13 cellular contexts compared by ENCODE assay signal in genomic region chr4:68552818-68553811, GRCh38. TPM values are rescaled to one million over a fixed set of nuclear protein-coding genes. Genes with fewer than 3 reads are reported as not detected.
DNase-seq lines count a peak whose midpoint lies in the region; ATAC-seq, FAIRE-seq and TF ChIP-seq lines count a peak whose summit lies in the region.
"Not testable (repeated sequence)": the region's sequence is repeated elsewhere in the genome, so short reads cannot be mapped to it uniquely, and the experiment has no call there.
"Had no signal": no experiment of that assay in that cellular context is flagged by ENCODE, and none has a peak within 500 bp of the region (broad histone marks: within the 10 kb centered on the region; RNA-seq: fewer than 3 reads in every experiment).

No MANE protein-coding gene starts in this region.

- in situ Hi-C loops in HepG2 (cut with HindIII; ENCODE audit: extremely low pct_ligation_motif_present, low pct_unique_long_range_greater_than_20kb): not testable (repeated sequence)

- peak overlapping the region; percentile 45 for H3K4me2 ChIP-seq in HepG2 (ENCODE audit: low read depth, low read length)

- intact Hi-C loops in HepG2 (cut with micrococcal nuclease; ENCODE audit: unreplicated experiment): not testable (repeated sequence)

- FAIRE-seq in HepG2 (lab: Jason Lieb, UNC): not testable (repeated sequence)

- not testable (repeated sequence) for TF ChIP-seq POLR2A in HepG2 (IDR thresholded peaks at IDR 0.05; ENCODE audit: insufficient read depth in 1 of 2, low read depth in 2 of 2, low read length in 2 of 2)

- POLR2A ChIA-PET in HepG2 (lab: Yijun Ruan, JAX): interaction anchor here (1.1 to 1.6 kb wide), 2 partner anchors 10 to 180 kb away, joined by 3 to 6 read pairs; no protein-coding TSS in a partner anchor

- TF ChIP-seq CTCF in HepG2 (CRISPR knock-in tag; IDR thresholded peaks at IDR 0.05): peak; percentile 51

- CTCF ChIA-PET in HepG2 (lab: Yijun Ruan, JAX; ENCODE audit: low intra/inter-chr PET ratio, low total read pairs): not testable (repeated sequence)

- DNase-seq in HepG2 (ENCODE audit: low spot score): peak; percentile 81

- peak in 1 of 2 experiments; percentile 46; a peak in 1 of 4 replicates for TF ChIP-seq EP300 in HepG2 (IDR thresholded peaks at IDR 0.05; ENCODE audit: low read depth in 2 of 2, low read length in 2 of 2)
- not testable (repeated sequence) for TF ChIP-seq EP300 in HepG2 (CRISPR knock-in tag; IDR thresholded peaks at IDR 0.05; ENCODE audit: borderline replicate concordance)

- not testable (repeated sequence) for H4K20me1 ChIP-seq in HepG2 (ENCODE audit: insufficient read depth, low read length)

- not testable (repeated sequence) for BruUV-seq in HepG2 (replicated peaks; lab: Mats Ljungman, UMichigan)

- H3K79me2 ChIP-seq in HepG2 (ENCODE audit: insufficient read depth, low read length): not testable (repeated sequence)

- 0 out of 2 replicates have a peak overlapping the region, but pooled peaks have one; percentile 33 for H3K27ac ChIP-seq in HUES6 (ENCODE audit: low read depth, low read length)
- H3K27ac ChIP-seq in HepG2 (ENCODE audit: extremely low read length, insufficient read depth, low read length): peak overlapping the region; percentile 77

- ATAC-seq in GM18498 (IDR thresholded peaks at IDR 0.05; ENCODE audit: unreplicated experiment) (peak; percentile 76), GM18907 (IDR thresholded peaks at IDR 0.05; ENCODE audit: unreplicated experiment) (peak; percentile 72), GM21367 (IDR thresholded peaks at IDR 0.05; ENCODE audit: unreplicated experiment) (peak; percentile 48), HG02623 (IDR thresholded peaks at IDR 0.05; ENCODE audit: unreplicated experiment) (peak; percentile 61), HG02981 (IDR thresholded peaks at IDR 0.05; ENCODE audit: unreplicated experiment) (peak; percentile 67), HG03280 (IDR thresholded peaks at IDR 0.05; ENCODE audit: unreplicated experiment) (peak; percentile 62), HepG2 (peak; percentile 87)

- WGBS in HepG2 (ENCODE audit: low lambda C conversion rate): 0% methylated on average over 5 of the region's 5 CpGs

- H3K27me3 ChIP-seq in HUES6 (ENCODE audit: control insufficient read depth, insufficient read depth, low read length); HepG2 (ENCODE audit: control insufficient read depth in 1 of 2, insufficient read depth in 2 of 2, low read length in 2 of 2): not testable (repeated sequence)

- not testable (repeated sequence) for TF ChIP-seq RAD21 in HepG2 (CRISPR knock-in tag; IDR thresholded peaks at IDR 0.05)

- H2AFZ ChIP-seq in HepG2 (ENCODE audit: low read length): not testable (repeated sequence)

- not testable (repeated sequence) for H3K9ac ChIP-seq in HUES6 (ENCODE audit: low read length)
- H3K9ac ChIP-seq in HepG2 (ENCODE audit: insufficient read depth, low read depth, low read length): peak overlapping the region; percentile 29

- H3K4me3 ChIP-seq in HUES6 (ENCODE audit: low read depth, low read length): not testable (repeated sequence)
- peak overlapping the region in 1 of 3 experiments; percentile 4; a peak in 2 of 6 replicates for H3K4me3 ChIP-seq in HepG2 (replicated peaks in 1 of 3; ENCODE audit: insufficient read depth in 1 of 3, low read depth in 2 of 3, low read length in 3 of 3)

- peaks cover 14% of the 10 kb centered on the region for H3K9me3 ChIP-seq in HUES6 (ENCODE audit: control insufficient read depth, insufficient read depth, low read depth, low read length)
- H3K9me3 ChIP-seq in HepG2 (ENCODE audit: low read length): not testable (repeated sequence)

- not testable (repeated sequence) for H3K4me1 ChIP-seq in HUES6 (ENCODE audit: control insufficient read depth, insufficient read depth, low read length)
- peaks cover 14% of the 10 kb centered on the region for H3K4me1 ChIP-seq in HepG2 (ENCODE audit: insufficient read depth, low read length)

- not testable (repeated sequence) for H3K36me3 ChIP-seq in HUES6 (ENCODE audit: control insufficient read depth, insufficient read depth, low read length); HepG2 (replicated peaks in 1 of 2; ENCODE audit: control insufficient read depth in 1 of 2, insufficient read depth in 2 of 2, low read length in 2 of 2)

TF ChIP-seq in HepG2, 621 proteins besides CTCF, POLR2A, EP300 and RAD21 (continues in another document):
- TF ChIP-seq HNF4A (CRISPR knock-in tag; IDR thresholded peaks at IDR 0.05) (peak; percentile 44), PAXIP1 (CRISPR knock-in tag; conservative IDR thresholded peaks at IDR 0.05) (0 out of 2 replicates have a peak, but pooled peaks have one; percentile 39), ISL2 (CRISPR knock-in tag; IDR thresholded peaks at IDR 0.05) (0 out of 2 replicates have a peak, but pooled peaks have one; percentile 19), HOMEZ (CRISPR knock-in tag; IDR thresholded peaks at IDR 0.05; ENCODE audit: low read depth) (peak; percentile 27; the same call in 1 of the 2 replicates), BCL6 (CRISPR knock-in tag; IDR thresholded peaks at IDR 0.05) (peak; percentile 53; the same call in 1 of the 2 replicates), ZMYM4 (CRISPR knock-in tag; IDR thresholded peaks at IDR 0.05) (peak; percentile 30; the same call in 1 of the 2 replicates), STAG1 (CRISPR knock-in tag; IDR thresholded peaks at IDR 0.05) (peak; percentile 48), SAP130 (CRISPR knock-in tag; IDR thresholded peaks at IDR 0.05; ENCODE audit: low read depth) (0 out of 2 replicates have a peak, but pooled peaks have one; percentile 22), SOX6 (CRISPR knock-in tag; IDR thresholded peaks at IDR 0.05) (peak; percentile 82), SOX13 (CRISPR knock-in tag; conservative IDR thresholded peaks at IDR 0.05 in 1 of 2, IDR thresholded peaks at IDR 0.05 in 1 of 2) (peak in 1 of 2 experiments; percentile 81; a peak in 2 of 4 replicates), FOXA1 (CRISPR knock-in tag; IDR thresholded peaks at IDR 0.05) (peak; percentile 48; the same call in 1 of the 2 replicates)
- TF ChIP-seq SOX6, SOX13, FOXA1 (IDR thresholded peaks at IDR 0.05): not testable (repeated sequence)

RNA-seq across cellular contexts. Expression of gene UGT2B17, which starts 23.0 kb away (rescaled TPM):
- not detected in 2 replicates for total RNA-seq in HepG2 (2016; rRNA removed; fragmentation: Illumina TruSeq; extraction: Trizol)
- not detected in 2 replicates for total RNA-seq in HepG2 (2016; cell fraction: cytosol; rRNA removed; fragmentation: Illumina TruSeq; extraction: Trizol; ENCODE audit: low read depth)
- total RNA-seq in HepG2 (2016; cell fraction: insoluble cytoplasmic fraction; rRNA removed; fragmentation: Illumina TruSeq; extraction: Trizol): not detected in 2 replicates
- total RNA-seq in HepG2 (2016; cell fraction: membrane; rRNA removed; fragmentation: Illumina TruSeq; extraction: Trizol): not detected in 2 replicates
- total RNA-seq in HepG2 (2016; cell fraction: nucleus; rRNA removed; fragmentation: Illumina TruSeq; extraction: Trizol): not detected in 2 replicates
- polyA plus RNA-seq in HepG2 (2011; rRNA removed): not detected in 2 replicates
- polyA plus RNA-seq in HepG2 (2011; cell fraction: cytosol; rRNA removed): not detected in 2 replicates
- polyA plus RNA-seq in HepG2 (2011; cell fraction: nucleus; rRNA removed): not detected in 2 replicates
- 0.17 TPM in 1 of 2 replicates, not detected in the other for polyA plus RNA-seq in HepG2 (2012)
- not detected in 2 replicates for polyA plus RNA-seq in HepG2 (2016; cell fraction: cytosol; fragmentation: Illumina TruSeq; extraction: Trizol; ENCODE audit: low read depth)
- polyA plus RNA-seq in HepG2 (2016; cell fraction: insoluble cytoplasmic fraction; fragmentation: Illumina TruSeq; extraction: Trizol; ENCODE audit: low read depth): not detected in 2 replicates
- polyA plus RNA-seq in HepG2 (2016; cell fraction: membrane; fragmentation: Illumina TruSeq; extraction: Trizol; ENCODE audit: low read depth): not detected in 2 replicates
- polyA plus RNA-seq in HepG2 (2016; cell fraction: nucleus; fragmentation: Illumina TruSeq; extraction: Trizol; ENCODE audit: insufficient read depth, low read depth): not detected in 2 replicates
- polyA minus RNA-seq in HepG2 (2011; rRNA and poly(A)+ RNA removed; ENCODE audit: low replicate concordance): not detected in 2 replicates
- not detected in 2 replicates for polyA minus RNA-seq in HepG2 (2011; cell fraction: cytosol; rRNA and poly(A)+ RNA removed)
- not detected in 2 replicates for polyA minus RNA-seq in HepG2 (2011; cell fraction: nucleus; rRNA and poly(A)+ RNA removed)
- total RNA-seq: cerebellum, lower leg skin, sciatic nerve, upper lobe of right lung had no signal
- polyA plus RNA-seq: SK-N-SH had no signal
